ENCODE assay signal across 1 cellular context in the genomic region with DNA sequence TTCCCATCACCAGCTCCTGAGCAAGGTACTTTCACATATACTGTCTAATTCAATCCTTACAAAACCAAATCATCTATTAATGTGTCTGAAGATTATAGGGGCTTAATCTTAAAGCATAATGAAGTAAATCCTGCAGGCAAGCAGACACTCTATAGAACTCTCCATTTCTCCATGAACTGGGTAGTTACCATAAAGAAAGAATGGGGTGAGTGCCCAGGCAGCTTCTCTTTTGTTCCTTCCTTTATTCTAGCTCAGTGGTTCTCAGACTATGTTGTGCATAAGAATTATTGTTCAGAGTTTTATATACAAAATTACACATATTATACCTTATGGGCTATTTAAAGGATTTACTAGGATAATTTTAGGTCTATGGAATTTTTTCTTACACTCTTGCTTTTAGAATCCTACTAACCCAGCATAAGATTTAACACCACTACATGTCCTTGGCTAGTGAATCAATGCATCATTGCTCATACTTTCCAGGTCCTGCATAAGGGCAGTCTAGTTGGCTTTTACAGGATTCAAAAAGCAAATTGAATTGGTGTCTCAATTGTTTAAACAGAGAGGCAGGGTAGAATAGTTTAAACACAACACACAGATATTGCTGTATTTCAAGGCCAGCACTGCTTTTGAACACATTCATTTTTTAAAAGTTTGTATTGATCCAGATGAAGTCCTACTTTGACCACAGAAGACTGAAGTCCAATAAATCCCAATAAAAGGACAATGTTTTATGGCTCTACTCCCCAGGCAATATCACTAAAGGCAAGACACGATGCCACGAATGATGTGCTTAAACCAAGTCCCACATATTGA.
TF ChIP-seq lines count a peak whose summit lies in the region.

No MANE protein-coding gene starts in this region.

TF ChIP-seq in K562, 482 proteins besides CTCF, POLR2A, EP300 and RAD21:
- TF ChIP-seq, protein P1, sequence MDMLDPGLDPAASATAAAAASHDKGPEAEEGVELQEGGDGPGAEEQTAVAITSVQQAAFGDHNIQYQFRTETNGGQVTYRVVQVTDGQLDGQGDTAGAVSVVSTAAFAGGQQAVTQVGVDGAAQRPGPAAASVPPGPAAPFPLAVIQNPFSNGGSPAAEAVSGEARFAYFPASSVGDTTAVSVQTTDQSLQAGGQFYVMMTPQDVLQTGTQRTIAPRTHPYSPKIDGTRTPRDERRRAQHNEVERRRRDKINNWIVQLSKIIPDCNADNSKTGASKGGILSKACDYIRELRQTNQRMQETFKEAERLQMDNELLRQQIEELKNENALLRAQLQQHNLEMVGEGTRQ (CRISPR knock-in tag; IDR thresholded peaks at IDR 0.05), result no peak
- TF ChIP-seq PHB2 (IDR thresholded peaks at IDR 0.05; ENCODE audit: low read depth), result no peak
- no peak for TF ChIP-seq U2AF1 (optimal IDR thresholded peaks at IDR 0.05; ENCODE audit: low read depth, low read length)
- no peak for TF ChIP-seq GTF2E2 (tag; IDR thresholded peaks at IDR 0.05)
- no peak for TF ChIP-seq CREM (IDR thresholded peaks at IDR 0.05; ENCODE audit: low read depth)
- no peak for TF ChIP-seq ZNF274 (IDR thresholded peaks at IDR 0.05; ENCODE audit: borderline replicate concordance, low read depth, low read length)
